In the genomic region with DNA sequence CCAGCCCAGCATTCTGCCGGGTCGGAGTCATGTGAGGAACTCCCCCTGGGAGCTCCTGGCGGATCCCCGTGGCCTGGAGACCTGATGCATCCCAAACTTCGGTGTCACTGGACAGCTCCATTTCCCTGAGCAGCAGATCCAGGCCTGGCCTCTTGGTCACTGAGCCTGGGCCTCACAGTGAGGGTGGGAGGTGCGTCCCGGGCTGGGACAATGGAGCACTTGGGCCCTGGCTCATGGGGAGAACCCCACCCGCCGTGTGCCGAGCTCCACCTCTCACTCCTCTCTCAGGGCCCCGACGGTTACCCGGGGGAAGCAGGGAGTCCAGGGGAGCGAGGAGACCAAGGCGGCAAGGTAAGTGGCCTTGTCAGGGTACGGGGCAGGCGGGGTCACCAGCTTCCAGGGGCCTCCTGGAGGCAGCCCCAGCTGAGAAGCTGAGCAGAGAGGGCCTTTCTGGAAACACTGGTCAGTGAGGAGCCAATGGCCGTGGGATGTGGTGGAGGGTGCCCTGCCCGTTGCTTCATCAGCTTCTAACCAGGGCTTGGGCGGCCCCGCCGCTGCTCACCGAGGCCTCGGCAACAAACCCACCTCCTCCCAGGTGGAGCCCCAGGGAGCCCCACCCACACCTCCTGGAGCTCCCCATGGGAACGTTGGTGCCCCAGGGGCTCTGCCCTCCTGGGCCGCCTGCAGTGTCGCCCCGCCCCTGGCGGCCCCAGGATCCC, we compare ENCODE assay signal across 16 cellular contexts. TPM values are rescaled to one million over a fixed set of nuclear protein-coding genes. Genes with fewer than 3 reads are reported as not detected.
A peak's percentile ranks its signal among the peaks of the same experiment; 100 is the strongest.
DNase-seq lines count a peak whose midpoint lies in the region; ATAC-seq, FAIRE-seq and TF ChIP-seq lines count a peak whose summit lies in the region.
"Had no signal": no experiment of that assay in that cellular context is flagged by ENCODE, and none has a peak within 500 bp of the region (broad histone marks: within the 10 kb centered on the region; RNA-seq: fewer than 3 reads in every experiment).

No MANE protein-coding gene starts in this region.

- H3K27me3 ChIP-seq in BE2C, result no peaks in the 10 kb centered on the region
- no peaks in the 10 kb centered on the region for H3K27me3 ChIP-seq in osteoblast (ENCODE audit: insufficient read depth, low read length)
- H3K27me3 ChIP-seq in WERI-Rb-1 (ENCODE audit: insufficient read depth, low read depth, severe bottlenecking), result no peaks in the 10 kb centered on the region
- H3K27me3 ChIP-seq: body of pancreas, thyroid gland had no signal

- no peaks in the 10 kb centered on the region for H3K4me1 ChIP-seq in BE2C
- H3K4me1 ChIP-seq in osteoblast (ENCODE audit: insufficient read depth, low read length), result peaks cover 19% of the 10 kb centered on the region
- H3K4me1 ChIP-seq: body of pancreas, prostate gland, thyroid gland had no signal

- H4K20me1 ChIP-seq in osteoblast (ENCODE audit: insufficient read depth, low read length), result peaks cover 41% of the 10 kb centered on the region

- H2AFZ ChIP-seq in osteoblast (ENCODE audit: low read length), result no peak overlapping the region

- no peak overlapping the region for H3K4me3 ChIP-seq in BE2C (ENCODE audit: low read depth, low read length)
- H3K4me3 ChIP-seq in osteoblast (ENCODE audit: insufficient read depth, low read length), result no peak overlapping the region
- no peak overlapping the region for H3K4me3 ChIP-seq in WERI-Rb-1 (ENCODE audit: low read depth, low read length)
- H3K4me3 ChIP-seq: body of pancreas, prostate gland, thyroid gland had no signal

- no peak overlapping the region for H3K4me2 ChIP-seq in osteoblast (ENCODE audit: insufficient read depth, low read length)

- TF ChIP-seq POLR2A in GM12891 (IDR thresholded peaks at IDR 0.05; ENCODE audit: low read depth, low read length), result no peak

- DNase-seq in BE2C (peak; percentile 5), GM12891 (ENCODE audit: insufficient read length, low spot score) (peak; percentile 24), epidermal melanocyte (ENCODE audit: insufficient read length, low spot score) (peak; percentile 11), osteoblast (ENCODE audit: insufficient read length, low spot score, missing footprints) (peak; percentile 80), NCI-H2107 treated with DMSO at 0.1 percent for 48 hours (lab: John Stamatoyannopoulos, UW; ENCODE audit: unreplicated experiment) (no peak), WERI-Rb-1 (no peak), cerebellar cortex (ENCODE audit: low spot score) (no peak)
- DNase-seq: activated CD4-positive, alpha-beta T cell treated with anti-CD3 and anti-CD28 coated beads for 48 hours; NCI-H187 treated with DMSO at 0.1 percent for 48 hours had no signal

- H3K79me2 ChIP-seq in osteoblast (ENCODE audit: insufficient read depth, low read length), result peaks cover 67% of the 10 kb centered on the region

- H3K36me3 ChIP-seq in BE2C (no peaks in the 10 kb centered on the region), osteoblast (ENCODE audit: insufficient read depth, low read length) (peaks cover 95% of the 10 kb centered on the region), WERI-Rb-1 (peaks cover 41% of the 10 kb centered on the region)

- TF ChIP-seq CTCF in BE2C (IDR thresholded peaks at IDR 0.05; ENCODE audit: low read depth, low read length) (no peak), osteoblast (IDR thresholded peaks at IDR 0.05; ENCODE audit: extremely low read depth, low read depth, low read length) (no peak), WERI-Rb-1 (IDR thresholded peaks at IDR 0.05; ENCODE audit: low read depth, low read length) (no peak)

- H3K9me3 ChIP-seq in BE2C (no peaks in the 10 kb centered on the region), osteoblast (ENCODE audit: low read depth, low read length) (peaks cover 2% of the 10 kb centered on the region), WERI-Rb-1 (ENCODE audit: severe bottlenecking) (peaks cover 4% of the 10 kb centered on the region)
- H3K9me3 ChIP-seq: prostate gland, thyroid gland had no signal

- no peak overlapping the region for H3K27ac ChIP-seq in osteoblast (ENCODE audit: low read depth, low read length)
- no peak overlapping the region for H3K27ac ChIP-seq in WERI-Rb-1
- H3K27ac ChIP-seq: body of pancreas, prostate gland, thyroid gland had no signal

- no peak for ATAC-seq in GM19463 (IDR thresholded peaks at IDR 0.05; ENCODE audit: unreplicated experiment)
- ATAC-seq: activated T-helper 17 cell treated with anti-CD3 and anti-CD28 coated beads, Interleukin-2, amount 50 U/mL, for 72 hours; body of pancreas; CD8-positive, alpha-beta T cell; Panc1 had no signal

- no peak for FAIRE-seq in GM12891 (lab: Jason Lieb, UNC)

TF ChIP-seq in GM12891, 5 proteins besides CTCF, POLR2A, EP300 and RAD21:
- no peak for TF ChIP-seq POU2F2 (IDR thresholded peaks at IDR 0.05; ENCODE audit: low read depth, low read length)

RNA-seq across cellular contexts. Expression of a gene that starts 19.8 kb away (rescaled TPM):
- polyA plus RNA-seq in BE2C (2012; ENCODE audit: insufficient read depth, insufficient read length, low read depth), result 14.8 TPM
- 1.5 TPM for polyA plus RNA-seq in GM12891 (2012; ENCODE audit: low read depth, missing spikeins)
- 1,184 and 1,265 TPM in 2 replicates for total RNA-seq in osteoblast

RNA-seq across cellular contexts. Expression of a gene that starts 37.6 kb away (rescaled TPM):
- 3.1 TPM for polyA plus RNA-seq in BE2C (2012; ENCODE audit: insufficient read depth, insufficient read length, low read depth)
- 0.45 TPM for polyA plus RNA-seq in GM12891 (2012; ENCODE audit: low read depth, missing spikeins)
- 0.29 and 0.36 TPM in 2 replicates for total RNA-seq in osteoblast

Comparison
In these comparisons a context has a peak if more than half of its experiments do, and no peak if none do; other contexts are left out.
1. DNase-seq: peak in BE2C (single experiment), GM12891 (single experiment), epidermal melanocyte (single experiment) and osteoblast (single experiment); none in NCI-H2107 treated with DMSO at 0.1 percent for 48 hours (single experiment), WERI-Rb-1 (single experiment) and cerebellar cortex (single experiment).